Comparison of ENCODE assay signal across 9 cellular contexts in the genomic region with DNA sequence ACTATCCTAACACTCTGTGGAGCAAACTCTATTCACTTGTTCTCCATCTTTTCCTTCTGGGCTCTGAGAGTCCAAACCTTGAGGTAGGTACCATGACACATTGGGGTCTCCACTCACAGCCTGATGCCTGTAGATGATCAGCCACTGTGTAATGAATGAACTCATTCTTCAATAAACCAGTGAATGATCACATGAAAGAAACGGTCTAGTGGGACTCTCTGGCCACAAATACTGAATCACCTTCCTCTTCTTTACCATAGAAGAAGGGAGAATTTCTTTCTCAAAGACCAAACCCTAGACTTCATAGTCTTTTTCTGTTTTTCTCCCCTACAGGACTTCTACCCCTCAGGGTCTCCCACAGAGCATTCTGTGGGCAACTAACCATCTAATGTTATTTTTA. TPM values are rescaled to one million over a fixed set of nuclear protein-coding genes. Genes with fewer than 3 reads are reported as not detected.
A peak's percentile ranks its signal among the peaks of the same experiment; 100 is the strongest.
DNase-seq lines count a peak whose midpoint lies in the region; ATAC-seq and TF ChIP-seq lines count a peak whose summit lies in the region.
"Had no signal": no experiment of that assay in that cellular context is flagged by ENCODE, and none has a peak within 500 bp of the region (broad histone marks: within the 10 kb centered on the region; RNA-seq: fewer than 3 reads in every experiment).

No MANE protein-coding gene starts in this region.

- peaks cover 12% of the 10 kb centered on the region for H3K9me3 Mint-ChIP-seq in activated naive CD4-positive, alpha-beta T cell treated with anti-CD3 and anti-CD28 coated beads, Interleukin-2, amount 10 ng/mL, durations not matched to agents 7 days and 5 days
- peaks cover 20% of the 10 kb centered on the region for H3K9me3 Mint-ChIP-seq in activated CD4-positive, alpha-beta memory T cell treated with anti-CD3 and anti-CD28 coated beads for 36 hours

- peaks cover 24% of the 10 kb centered on the region; the same call in 1 of the 2 replicates for H3K9me3 ChIP-seq in PC-9 (ENCODE audit: insufficient read depth, low read depth)

- no peak for DNase-seq in activated naive CD4-positive, alpha-beta T cell treated with anti-CD3 and anti-CD28 coated beads, Interleukin-2, amount 10 ng/mL, durations not matched to agents 7 days and 5 days
- no peak for DNase-seq in activated naive CD4-positive, alpha-beta T cell treated with anti-CD3 and anti-CD28 coated beads, Interleukin-2, amount 50 U/mL, for 16 hours
- no peak for DNase-seq in activated CD4-positive, alpha-beta memory T cell treated with anti-CD3 and anti-CD28 coated beads for 36 hours
- no peak for DNase-seq in stimulated activated naive CD8-positive, alpha-beta T cell treated with anti-CD3 and anti-CD28 coated beads, Interleukin-15, Interleukin-2, amounts not matched to agents 100 U/mL and 50 U/mL, for 24 hours
- no peak for DNase-seq in PC-9

- no peaks in the 10 kb centered on the region for H3K36me3 ChIP-seq in PC-9 (ENCODE audit: low read depth)
- H3K36me3 ChIP-seq: BLaER1 had no signal

- no TSS peak for BruUV-seq in PC-9 (replicated peaks; lab: Mats Ljungman, UMichigan)

- H3K27ac ChIP-seq in PC-9 = no peak overlapping the region
- H3K27ac ChIP-seq: BLaER1 had no signal

- peak; percentile 44 for ATAC-seq in HG03097 (IDR thresholded peaks at IDR 0.05; ENCODE audit: low FRiP score, unreplicated experiment)
- peak; percentile 79 for ATAC-seq in stimulated activated naive CD8-positive, alpha-beta T cell treated with anti-CD3 and anti-CD28 coated beads, Interleukin-15, Interleukin-2, amounts not matched to agents 100 U/mL and 50 U/mL, for 24 hours
- ATAC-seq in HG02840 (IDR thresholded peaks at IDR 0.05; ENCODE audit: low FRiP score, unreplicated experiment) = no peak
- ATAC-seq in esophagus mucosa = no peak

- H4K20me1 ChIP-seq in PC-9 (ENCODE audit: insufficient read depth) = no peaks in the 10 kb centered on the region
- H4K20me1 ChIP-seq: BLaER1 had no signal

- H3K36me3 Mint-ChIP-seq in activated naive CD4-positive, alpha-beta T cell treated with anti-CD3 and anti-CD28 coated beads, Interleukin-2, amount 10 ng/mL, durations not matched to agents 7 days and 5 days = no peaks in the 10 kb centered on the region
- H3K36me3 Mint-ChIP-seq in activated CD4-positive, alpha-beta memory T cell treated with anti-CD3 and anti-CD28 coated beads for 36 hours = peaks cover 16% of the 10 kb centered on the region

- H3K4me2 ChIP-seq in PC-9 = no peak overlapping the region
- H3K4me2 ChIP-seq: BLaER1 had no signal

- no peak for TF ChIP-seq CTCF in PC-9 (conservative IDR thresholded peaks at IDR 0.05)

- H3K27ac Mint-ChIP-seq in activated naive CD4-positive, alpha-beta T cell treated with anti-CD3 and anti-CD28 coated beads, Interleukin-2, amount 10 ng/mL, durations not matched to agents 7 days and 5 days = peak overlapping the region; percentile 30
- peak overlapping the region; percentile 57 for H3K27ac Mint-ChIP-seq in activated CD4-positive, alpha-beta memory T cell treated with anti-CD3 and anti-CD28 coated beads for 36 hours

- no peaks in the 10 kb centered on the region for H3K27me3 ChIP-seq in PC-9 (ENCODE audit: insufficient read depth, low read depth)
- H3K27me3 ChIP-seq: BLaER1 had no signal

- no peak overlapping the region for H3K4me3 ChIP-seq in PC-9
- H3K4me3 ChIP-seq: BLaER1 had no signal

- intact Hi-C loops in activated CD4-positive, alpha-beta memory T cell treated with anti-CD3 and anti-CD28 coated beads for 36 hours (cut with micrococcal nuclease) = loop anchor here (2.0 to 5.0 kb wide), 2 partner anchors 23 to 100 kb away; no protein-coding TSS in a partner anchor
- intact Hi-C loops in PC-9 (cut with micrococcal nuclease; ENCODE audit: unreplicated experiment) = no loop called here

- no peak overlapping the region for H3K4me3 Mint-ChIP-seq in activated naive CD4-positive, alpha-beta T cell treated with anti-CD3 and anti-CD28 coated beads, Interleukin-2, amount 10 ng/mL, durations not matched to agents 7 days and 5 days
- H3K4me3 Mint-ChIP-seq in activated CD4-positive, alpha-beta memory T cell treated with anti-CD3 and anti-CD28 coated beads for 36 hours = no peak overlapping the region

- no peaks in the 10 kb centered on the region for H3F3A ChIP-seq in PC-9 (ENCODE audit: insufficient read depth, low read depth)

- POLR2A ChIA-PET in activated CD4-positive, alpha-beta memory T cell treated with anti-CD3 and anti-CD28 coated beads for 36 hours (lab: Charles Lee) = interaction anchor here (1.0 to 1.3 kb wide), 2 partner anchors 21 to 24 kb away, joined by 5 to 9 read pairs; a partner anchor contains a TSS
- POLR2A ChIA-PET in PC-9 (lab: Charles Lee; ENCODE audit: unreplicated experiment) = interaction anchor here (0.6 kb wide), 1 partner anchor 403 kb away, joined by 3 read pairs; no protein-coding TSS in a partner anchor

- no peaks in the 10 kb centered on the region for H3K4me1 ChIP-seq in PC-9 (replicated peaks; ENCODE audit: insufficient read depth)
- H3K4me1 ChIP-seq: BLaER1 had no signal

- no peaks in the 10 kb centered on the region for H3K9me2 ChIP-seq in PC-9 (ENCODE audit: insufficient read depth)

- no peaks in the 10 kb centered on the region for H3K27me3 Mint-ChIP-seq in activated naive CD4-positive, alpha-beta T cell treated with anti-CD3 and anti-CD28 coated beads, Interleukin-2, amount 10 ng/mL, durations not matched to agents 7 days and 5 days
- H3K27me3 Mint-ChIP-seq in activated CD4-positive, alpha-beta memory T cell treated with anti-CD3 and anti-CD28 coated beads for 36 hours = peaks cover 2% of the 10 kb centered on the region

- H3K79me2 ChIP-seq in PC-9 (ENCODE audit: low read depth) = no peaks in the 10 kb centered on the region

- peaks cover 10% of the 10 kb centered on the region for H3K4me1 Mint-ChIP-seq in activated naive CD4-positive, alpha-beta T cell treated with anti-CD3 and anti-CD28 coated beads, Interleukin-2, amount 10 ng/mL, durations not matched to agents 7 days and 5 days
- peaks cover 12% of the 10 kb centered on the region for H3K4me1 Mint-ChIP-seq in activated CD4-positive, alpha-beta memory T cell treated with anti-CD3 and anti-CD28 coated beads for 36 hours (ENCODE audit: low read depth)

- H2AFZ ChIP-seq in PC-9 = no peak overlapping the region

- CTCF ChIA-PET in activated naive CD4-positive, alpha-beta T cell treated with anti-CD3 and anti-CD28 coated beads, Interleukin-2, amount 10 ng/mL, durations not matched to agents 7 days and 5 days (lab: Charles Lee) = interaction anchor here (0.6 to 3.1 kb wide), 3 partner anchors 10 to 138 kb away, joined by 3 to 17 read pairs (median 7); no protein-coding TSS in a partner anchor
- CTCF ChIA-PET in activated CD4-positive, alpha-beta memory T cell treated with anti-CD3 and anti-CD28 coated beads for 36 hours (lab: Charles Lee) = interaction anchor here (0.9 to 2.4 kb wide), 7 partner anchors 9 to 103 kb away, joined by 3 to 13 read pairs (median 3); a partner anchor contains a TSS
- CTCF ChIA-PET in PC-9 (lab: Charles Lee) = interaction anchor here (0.8 kb wide), 1 partner anchor 10 kb away, joined by 4 read pairs; no protein-coding TSS in a partner anchor

RNA-seq across cellular contexts. Expression of a gene that starts 20.5 kb away (rescaled TPM):
- 10 to 100 TPM; 36.0 to 38.5 TPM for total RNA-seq in activated CD4-positive, alpha-beta memory T cell treated with anti-CD3 and anti-CD28 coated beads for 36 hours
- total RNA-seq in esophagus mucosa = 49.1 TPM
- 86.8 and 148 TPM in 2 replicates for total RNA-seq in PC-9 (2021)

Comparison
In these comparisons a context has a peak if more than half of its experiments do, and no peak if none do; other contexts are left out.
1. ATAC-seq: peak in HG03097 (single experiment) and stimulated activated naive CD8-positive, alpha-beta T cell treated with anti-CD3 and anti-CD28 coated beads, Interleukin-15, Interleukin-2, amounts not matched to agents 100 U/mL and 50 U/mL, for 24 hours (single experiment); none in HG02840 (single experiment) and esophagus mucosa (single experiment).